Comparison of ENCODE assay signal across 7 cellular contexts in genomic region chr4:89031272-89031671, GRCh38.
"Had no signal": no experiment of that assay in that cellular context is flagged by ENCODE, and none has a peak within 500 bp of the region (broad histone marks: within the 10 kb centered on the region; RNA-seq: fewer than 3 reads in every experiment).

No MANE protein-coding gene starts in this region.

- H3K9ac ChIP-seq: KMS-11 had no signal

- H3K4me2 ChIP-seq: KMS-11 had no signal

- FAIRE-seq: HTR-8/SVneo had no signal

- DNase-seq: IMR-90, KBM-7, KG1 had no signal

- H3K4me1 Mint-ChIP-seq: IgD-negative memory B cell had no signal

- H3K27me3 Mint-ChIP-seq: IgD-negative memory B cell had no signal

- H3K36me3 Mint-ChIP-seq: IgD-negative memory B cell had no signal

- H3K4me3 Mint-ChIP-seq: IgD-negative memory B cell had no signal

- H3K27ac Mint-ChIP-seq: IgD-negative memory B cell had no signal

- H3K27ac ChIP-seq: HL-60, KMS-11 had no signal
